In the genomic region with DNA sequence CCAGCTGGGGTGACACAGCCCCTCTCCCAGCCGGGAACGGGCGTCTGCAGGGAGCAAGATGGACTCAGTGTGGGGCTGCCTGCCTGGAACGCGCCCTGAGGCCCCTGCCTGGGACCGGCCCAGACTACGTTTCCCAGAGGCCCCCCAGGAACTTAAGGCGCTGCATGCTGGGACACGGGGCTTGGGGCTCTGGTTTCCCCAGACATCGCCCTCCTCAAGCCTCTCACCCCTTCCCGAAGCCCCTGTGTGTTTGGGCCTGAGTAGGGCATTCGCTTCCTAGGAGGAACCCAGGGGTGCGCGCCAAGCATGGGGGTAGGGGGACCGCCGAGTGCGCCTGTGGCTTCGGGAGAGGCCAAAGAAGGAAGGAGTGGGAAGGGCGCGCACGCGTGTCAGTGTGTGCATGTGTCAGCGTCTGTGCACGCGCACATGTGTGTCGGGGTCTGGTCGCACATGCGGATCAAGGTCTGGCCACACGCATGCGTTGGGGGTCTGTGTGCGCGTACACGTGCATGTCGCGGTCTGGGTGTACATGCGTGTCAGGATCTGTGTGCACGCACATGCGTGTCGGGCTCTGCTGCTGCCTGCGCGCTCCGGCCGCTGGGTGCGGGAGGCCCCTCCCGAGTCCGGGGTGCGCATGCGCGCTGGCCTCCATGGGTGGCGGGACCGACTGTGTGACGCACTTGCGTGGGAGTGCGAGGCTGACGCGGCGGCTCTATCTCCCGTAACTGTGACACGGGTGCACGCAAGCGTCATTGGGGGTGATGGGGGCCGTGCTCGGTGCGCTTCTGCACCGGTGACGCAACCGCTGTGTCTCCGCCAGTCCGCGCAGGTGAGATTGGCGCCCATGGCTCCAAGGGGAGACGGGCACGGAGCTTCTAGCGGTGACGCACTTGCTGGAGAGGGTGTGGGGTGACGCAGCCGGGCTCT, we compare ENCODE assay signal across 8 cellular contexts. TPM values are rescaled to one million over a fixed set of nuclear protein-coding genes. Genes with fewer than 3 reads are reported as not detected.
DNase-seq lines count a peak whose midpoint lies in the region; ATAC-seq and TF ChIP-seq lines count a peak whose summit lies in the region.

No MANE protein-coding gene starts in this region.

- H3K9me3 ChIP-seq in SJSA1 (replicated peaks) (peaks cover 8% of the 10 kb centered on the region), aorta (ENCODE audit: control insufficient read depth, low read length) (no peaks in the 10 kb centered on the region)

- DNase-seq in NCI-H1417 (lab: John Stamatoyannopoulos, UW) = peak; percentile 56 to 75 (median 57)
- no peak for DNase-seq in NCI-H1417 treated with DMSO at 0.1 percent for 48 hours (lab: John Stamatoyannopoulos, UW)
- DNase-seq in SJSA1 (ENCODE audit: low read depth in 1 of 2, low spot score in 2 of 2) = peak; percentile 75 to 82
- peak; percentile 91 for DNase-seq in activated naive CD8-positive, alpha-beta T cell treated with anti-CD3 and anti-CD28 coated beads, Interleukin-2, amount 10 ng/mL, durations not matched to agents 7 days and 5 days
- peak; percentile 91 for DNase-seq in cardiac septum (ENCODE audit: low spot score)
- no peak for DNase-seq in retinal pigment epithelial cell (ENCODE audit: low read depth)
- peak; percentile 94 to 96 for DNase-seq in aorta

- no peaks in the 10 kb centered on the region for H3K27me3 Mint-ChIP-seq in activated naive CD8-positive, alpha-beta T cell treated with anti-CD3 and anti-CD28 coated beads, Interleukin-2, amount 10 ng/mL, durations not matched to agents 7 days and 5 days

- H3K4me3 Mint-ChIP-seq in activated naive CD8-positive, alpha-beta T cell treated with anti-CD3 and anti-CD28 coated beads, Interleukin-2, amount 10 ng/mL, durations not matched to agents 7 days and 5 days = peak overlapping the region; percentile 90

- H3K36me3 ChIP-seq in SJSA1 = no peaks in the 10 kb centered on the region
- H3K36me3 ChIP-seq in aorta (ENCODE audit: control insufficient read depth in 1 of 2, insufficient read depth in 2 of 2, low read length in 1 of 2) = no peaks in the 10 kb centered on the region

- H3K27ac ChIP-seq in SJSA1 = peak overlapping the region; percentile 22; the same call in 1 of the 2 replicates
- H3K27ac ChIP-seq in aorta (ENCODE audit: low read depth in 1 of 2, low read length in 2 of 2) = peak overlapping the region in 1 of 2 donors; percentile 69

- H3K4me1 ChIP-seq in SJSA1 (replicated peaks) (peaks cover 13% of the 10 kb centered on the region), aorta (ENCODE audit: control insufficient read depth in 1 of 2, insufficient read depth in 2 of 2, low read length in 2 of 2) (no peaks in the 10 kb centered on the region)

- peaks cover 3% of the 10 kb centered on the region for H3K4me1 Mint-ChIP-seq in activated naive CD8-positive, alpha-beta T cell treated with anti-CD3 and anti-CD28 coated beads, Interleukin-2, amount 10 ng/mL, durations not matched to agents 7 days and 5 days

- ATAC-seq in HG03159 (IDR thresholded peaks at IDR 0.05; ENCODE audit: unreplicated experiment) (peak; percentile 71), aorta (ENCODE audit: low FRiP score) (peak; percentile 94)
- peak; percentile 83 for ATAC-seq in activated naive CD8-positive, alpha-beta T cell treated with anti-CD3 and anti-CD28 coated beads, Interleukin-2, amount 10 ng/mL, durations not matched to agents 7 days and 5 days (ENCODE audit: low read depth)

- 52% methylated on average over 73 to 77 of the region's 77 CpGs for WGBS in aorta, 2 donors

- intact Hi-C loops in cardiac septum (cut with DNase I) (no loop called here), aorta (cut with DNase I) (no loop called here)

- H3K27ac Mint-ChIP-seq in activated naive CD8-positive, alpha-beta T cell treated with anti-CD3 and anti-CD28 coated beads, Interleukin-2, amount 10 ng/mL, durations not matched to agents 7 days and 5 days = peak overlapping the region; percentile 93

- POLR2A ChIA-PET in activated naive CD8-positive, alpha-beta T cell treated with anti-CD3 and anti-CD28 coated beads, Interleukin-2, amount 10 ng/mL, durations not matched to agents 7 days and 5 days (lab: Charles Lee) = interaction anchor here (0.7 to 1.3 kb wide), 2 partner anchors 17 to 33 kb away, joined by 3 to 5 read pairs; no protein-coding TSS in a partner anchor

- peaks cover 27% of the 10 kb centered on the region for H3K36me3 Mint-ChIP-seq in activated naive CD8-positive, alpha-beta T cell treated with anti-CD3 and anti-CD28 coated beads, Interleukin-2, amount 10 ng/mL, durations not matched to agents 7 days and 5 days

- peak overlapping the region; percentile 51 for H3K4me3 ChIP-seq in SJSA1
- H3K4me3 ChIP-seq in retinal pigment epithelial cell (ENCODE audit: low read length) = peak overlapping the region; percentile 67
- H3K4me3 ChIP-seq in aorta (ENCODE audit: low read length in 2 of 2) = peak overlapping the region; percentile 5 to 44

- peaks cover 5% of the 10 kb centered on the region for H3K9me3 Mint-ChIP-seq in activated naive CD8-positive, alpha-beta T cell treated with anti-CD3 and anti-CD28 coated beads, Interleukin-2, amount 10 ng/mL, durations not matched to agents 7 days and 5 days

- TF ChIP-seq CTCF in retinal pigment epithelial cell (conservative IDR thresholded peaks at IDR 0.05; ENCODE audit: low read depth, low read length) = no peak

- H3K27me3 ChIP-seq in SJSA1 (replicated peaks) (no peaks in the 10 kb centered on the region), aorta (ENCODE audit: control insufficient read depth in 1 of 2, insufficient read depth in 2 of 2, low read length in 1 of 2) (no peaks in the 10 kb centered on the region)

RNA-seq across cellular contexts. Expression of a gene that starts 16.2 kb away (rescaled TPM):
- 4.8 and 7.4 TPM in 2 replicates for total RNA-seq in SJSA1 (2014; rRNA removed; shearing (Covaris generic))
- total RNA-seq in activated naive CD8-positive, alpha-beta T cell treated with anti-CD3 and anti-CD28 coated beads, Interleukin-2, amount 10 ng/mL, durations not matched to agents 7 days and 5 days = 10 to 100 TPM; 27.5 to 29.8 TPM
- 9.8 TPM for total RNA-seq in cardiac septum
- total RNA-seq in aorta = 10 to 100 TPM; 21.4 to 59.6 TPM
- 10 to 100 TPM in 1 of 2 donors, 1 to 10 TPM in 1; 7.3 to 13.3 TPM for polyA plus RNA-seq in aorta

Comparison
In these comparisons a context has a peak if more than half of its experiments do, and no peak if none do; other contexts are left out.
1. DNase-seq: peak in NCI-H1417 (3 of 3), SJSA1 (2 of 2), activated naive CD8-positive, alpha-beta T cell treated with anti-CD3 and anti-CD28 coated beads, Interleukin-2, amount 10 ng/mL, durations not matched to agents 7 days and 5 days (single experiment), cardiac septum (single experiment) and aorta (2 of 2); none in NCI-H1417 treated with DMSO at 0.1 percent for 48 hours (single experiment) and retinal pigment epithelial cell (single experiment).
2. Peak in every context shown above with its lines, with median percentiles within 50 percentile points of each other: ATAC-seq and H3K4me3 ChIP-seq.